25 cellular contexts compared by ENCODE assay signal in the genomic region with DNA sequence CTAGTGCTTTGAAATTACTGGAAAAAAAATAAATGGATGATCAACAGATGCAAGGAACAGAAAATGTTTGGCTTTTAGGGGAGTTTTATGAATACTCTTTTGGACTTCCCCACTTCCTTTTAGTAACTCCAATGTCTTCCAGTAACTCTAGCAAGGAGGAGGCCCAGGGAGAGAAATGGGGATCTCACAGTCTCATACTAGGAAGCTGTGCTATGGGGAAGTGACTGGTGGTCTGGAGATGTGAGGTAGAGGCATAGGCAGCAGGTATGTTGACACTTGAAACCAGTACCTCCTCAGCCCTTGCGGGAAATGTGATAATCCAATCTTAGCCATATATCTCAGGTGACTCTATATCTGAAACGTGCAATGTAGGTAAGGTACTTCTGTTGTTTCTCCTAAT.
DNase-seq lines count a peak whose midpoint lies in the region; ATAC-seq and TF ChIP-seq lines count a peak whose summit lies in the region.
"Had no signal": no experiment of that assay in that cellular context is flagged by ENCODE, and none has a peak within 500 bp of the region (broad histone marks: within the 10 kb centered on the region; RNA-seq: fewer than 3 reads in every experiment).

No MANE protein-coding gene starts in this region.

- no peaks in the 10 kb centered on the region for H3K27me3 ChIP-seq in CD4-positive, CD25-positive, alpha-beta regulatory T cell (ENCODE audit: control insufficient read depth, insufficient read depth, low read length)
- H3K27me3 ChIP-seq in OCI-LY3 (ENCODE audit: low read depth, low read length) (no peaks in the 10 kb centered on the region), smooth muscle cell (ENCODE audit: low read depth) (no peaks in the 10 kb centered on the region)
- H3K27me3 ChIP-seq: SJCRH30 had no signal

- H3K36me3 Mint-ChIP-seq in CD4-positive, CD25-positive, alpha-beta regulatory T cell = no peaks in the 10 kb centered on the region
- H3K36me3 Mint-ChIP-seq in dendritic cell treated with granulocyte-macrophage colony-stimulating factor and Interleukin-4, amounts not matched to agents 40 ng/mL and 50 ng/mL, for 4 days (ENCODE audit: low read depth) = no peaks in the 10 kb centered on the region
- H3K36me3 Mint-ChIP-seq: CD8-positive, alpha-beta T cell; IgD-negative memory B cell had no signal

- H3K9ac ChIP-seq in OCI-LY3 (ENCODE audit: low read length) (no peak overlapping the region), smooth muscle cell (ENCODE audit: low read depth) (no peak overlapping the region)
- H3K9ac ChIP-seq: BLaER1 treated with 17β-estradiol and CSF1 and Interleukin-3, amounts not matched to agents 10 nM and 100 nM had no signal

- no peak overlapping the region for H3K27ac ChIP-seq in CD4-positive, CD25-positive, alpha-beta regulatory T cell (ENCODE audit: insufficient read depth, low read length, poor library complexity, severe bottlenecking)
- peak overlapping the region; percentile 8; the same call in 1 of the 2 replicates for H3K27ac ChIP-seq in OCI-LY3 (ENCODE audit: low read length)
- H3K27ac ChIP-seq in smooth muscle cell (ENCODE audit: low read depth) = no peak overlapping the region
- H3K27ac ChIP-seq: A549; BLaER1 treated with 17β-estradiol and CSF1 and Interleukin-3, amounts not matched to agents 10 nM and 100 nM; HL-60; SJCRH30 had no signal

- H2AFZ ChIP-seq in OCI-LY3 (ENCODE audit: low read depth, low read length) = no peak overlapping the region
- no peak overlapping the region for H2AFZ ChIP-seq in smooth muscle cell (ENCODE audit: low read depth)

- H3K4me1 Mint-ChIP-seq in CD4-positive, CD25-positive, alpha-beta regulatory T cell = peaks cover 37 to 44% (median 42%) of the 10 kb centered on the region in 4 donors
- peaks cover 48% of the 10 kb centered on the region for H3K4me1 Mint-ChIP-seq in dendritic cell treated with granulocyte-macrophage colony-stimulating factor and Interleukin-4, amounts not matched to agents 40 ng/mL and 50 ng/mL, for 4 days (ENCODE audit: low read depth)

- peaks cover 33% of the 10 kb centered on the region for H3K4me1 ChIP-seq in CD4-positive, CD25-positive, alpha-beta regulatory T cell (ENCODE audit: control insufficient read depth, insufficient read depth, low read length, poor library complexity, severe bottlenecking)
- H3K4me1 ChIP-seq in OCI-LY3 (ENCODE audit: low read length) (peaks cover 45% of the 10 kb centered on the region), smooth muscle cell (ENCODE audit: low read depth) (peaks cover 22% of the 10 kb centered on the region)
- H3K4me1 ChIP-seq: SJCRH30 had no signal

- DNase-seq in CD4-positive, CD25-positive, alpha-beta regulatory T cell = no peak
- DNase-seq in KBM-7 (peak; percentile 61), sciatic nerve (ENCODE audit: low spot score) (no peak), left cardiac atrium (no peak), smooth muscle cell (lab: John Stamatoyannopoulos, UW; ENCODE audit: unreplicated experiment) (no peak)
- DNase-seq: AML-193; Caco-2; CD8-positive, alpha-beta T cell; Karpas-422; NCI-H146; NCI-H1930; NCI-H2107; NCI-H446 treated with DMSO at 0.1 percent for 48 hours; NCI-H526; PC-3; SJCRH30; T-helper 1 cell had no signal

- H3K9me3 Mint-ChIP-seq in CD4-positive, CD25-positive, alpha-beta regulatory T cell = no peaks in the 10 kb centered on the region
- H3K9me3 Mint-ChIP-seq in dendritic cell treated with granulocyte-macrophage colony-stimulating factor and Interleukin-4, amounts not matched to agents 40 ng/mL and 50 ng/mL, for 4 days = no peaks in the 10 kb centered on the region
- H3K9me3 Mint-ChIP-seq: CD8-positive, alpha-beta T cell; IgD-negative memory B cell had no signal

- peak overlapping the region; percentile 2 to 79 (median 18) for H3K27ac Mint-ChIP-seq in CD4-positive, CD25-positive, alpha-beta regulatory T cell
- peak overlapping the region; percentile 41 for H3K27ac Mint-ChIP-seq in dendritic cell treated with granulocyte-macrophage colony-stimulating factor and Interleukin-4, amounts not matched to agents 40 ng/mL and 50 ng/mL, for 4 days
- H3K27ac Mint-ChIP-seq: CD8-positive, alpha-beta T cell; IgD-negative memory B cell had no signal

- H3K36me3 ChIP-seq in CD4-positive, CD25-positive, alpha-beta regulatory T cell (ENCODE audit: control insufficient read depth, insufficient read depth, low read length) = no peaks in the 10 kb centered on the region
- H3K36me3 ChIP-seq in OCI-LY3 (replicated peaks; ENCODE audit: low read depth, low read length) (no peaks in the 10 kb centered on the region), smooth muscle cell (ENCODE audit: low read depth) (no peaks in the 10 kb centered on the region)
- H3K36me3 ChIP-seq: BLaER1 treated with 17β-estradiol and CSF1 and Interleukin-3, amounts not matched to agents 10 nM and 100 nM; SJCRH30 had no signal

- H3K4me3 ChIP-seq in CD4-positive, CD25-positive, alpha-beta regulatory T cell (ENCODE audit: low read depth, low read length) = no peak overlapping the region
- H3K4me3 ChIP-seq in OCI-LY3 (ENCODE audit: low read length) (no peak overlapping the region), smooth muscle cell (no peak overlapping the region)
- H3K4me3 ChIP-seq: A549; BLaER1 treated with 17β-estradiol and CSF1 and Interleukin-3, amounts not matched to agents 10 nM and 100 nM; SJCRH30 had no signal

- intact Hi-C loops in dendritic cell treated with granulocyte-macrophage colony-stimulating factor and Interleukin-4, amounts not matched to agents 40 ng/mL and 50 ng/mL, for 4 days (cut with micrococcal nuclease) = no loop called here
- intact Hi-C loops in sciatic nerve (cut with DNase I) = no loop called here
- intact Hi-C loops in left cardiac atrium (cut with DNase I) = loop anchor here in 1 of 2 donors (10.0 kb wide), 2 partner anchors 71 to 171 kb away; a partner anchor contains a TSS

- H3K4me3 Mint-ChIP-seq in CD4-positive, CD25-positive, alpha-beta regulatory T cell = peak overlapping the region in 1 of 4 donors; percentile 1
- H3K4me3 Mint-ChIP-seq in dendritic cell treated with granulocyte-macrophage colony-stimulating factor and Interleukin-4, amounts not matched to agents 40 ng/mL and 50 ng/mL, for 4 days = no peak overlapping the region
- H3K4me3 Mint-ChIP-seq: CD8-positive, alpha-beta T cell; IgD-negative memory B cell had no signal

- peak overlapping the region; percentile 41 for H3K4me2 ChIP-seq in OCI-LY3 (ENCODE audit: low read length)
- no peak overlapping the region for H3K4me2 ChIP-seq in smooth muscle cell
- H3K4me2 ChIP-seq: A549 had no signal

- no peaks in the 10 kb centered on the region for H3K27me3 Mint-ChIP-seq in CD4-positive, CD25-positive, alpha-beta regulatory T cell
- no peaks in the 10 kb centered on the region for H3K27me3 Mint-ChIP-seq in dendritic cell treated with granulocyte-macrophage colony-stimulating factor and Interleukin-4, amounts not matched to agents 40 ng/mL and 50 ng/mL, for 4 days

- no peak for ATAC-seq in CD4-positive, CD25-positive, alpha-beta regulatory T cell (ENCODE audit: low read depth in 2 of 2)
- ATAC-seq in sciatic nerve (no peak), left cardiac atrium (no peak)
- ATAC-seq: A549; CD8-positive, alpha-beta T cell; HCT116; PC-3; SK-N-SH treated with all-trans-retinoic acid at 6 μM for 48 hours had no signal

- H3K9me3 ChIP-seq in CD4-positive, CD25-positive, alpha-beta regulatory T cell (ENCODE audit: control insufficient read depth in 2 of 2, low read length in 2 of 2) = no peaks in the 10 kb centered on the region
- H3K9me3 ChIP-seq in OCI-LY3 (ENCODE audit: insufficient read depth, low read length) (no peaks in the 10 kb centered on the region), smooth muscle cell (replicated peaks; ENCODE audit: low read depth) (no peaks in the 10 kb centered on the region)
- H3K9me3 ChIP-seq: A549; BLaER1 treated with 17β-estradiol and CSF1 and Interleukin-3, amounts not matched to agents 10 nM and 100 nM; Caco-2; SJCRH30 had no signal

- WGBS in smooth muscle cell (ENCODE audit: low lambda C conversion rate) = 84% methylated on average over 2 of the region's 2 CpGs

- H4K20me1 ChIP-seq in OCI-LY3 (ENCODE audit: insufficient read depth, low read length) (no peaks in the 10 kb centered on the region), smooth muscle cell (ENCODE audit: low read depth) (no peaks in the 10 kb centered on the region)

- no peak for TF ChIP-seq CTCF in OCI-LY3 (IDR thresholded peaks at IDR 0.05; ENCODE audit: low read depth, low read length)
- TF ChIP-seq CTCF in smooth muscle cell (IDR thresholded peaks at IDR 0.05; ENCODE audit: borderline replicate concordance, insufficient read depth, poor library complexity, severe bottlenecking) = no peak

- in situ Hi-C loops in KBM-7 (cut with MboI; ENCODE audit: low pct_unique_long_range_greater_than_20kb, low sequenced_read_pairs) = no loop called here

- H3F3A ChIP-seq in smooth muscle cell (ENCODE audit: low read depth) = peaks cover 8% of the 10 kb centered on the region

- H3K79me2 ChIP-seq in OCI-LY3 (ENCODE audit: low read length) (no peaks in the 10 kb centered on the region), smooth muscle cell (ENCODE audit: low read depth) (no peaks in the 10 kb centered on the region)
